Comparison of ENCODE assay signal across 3 cellular contexts in the genomic region with DNA sequence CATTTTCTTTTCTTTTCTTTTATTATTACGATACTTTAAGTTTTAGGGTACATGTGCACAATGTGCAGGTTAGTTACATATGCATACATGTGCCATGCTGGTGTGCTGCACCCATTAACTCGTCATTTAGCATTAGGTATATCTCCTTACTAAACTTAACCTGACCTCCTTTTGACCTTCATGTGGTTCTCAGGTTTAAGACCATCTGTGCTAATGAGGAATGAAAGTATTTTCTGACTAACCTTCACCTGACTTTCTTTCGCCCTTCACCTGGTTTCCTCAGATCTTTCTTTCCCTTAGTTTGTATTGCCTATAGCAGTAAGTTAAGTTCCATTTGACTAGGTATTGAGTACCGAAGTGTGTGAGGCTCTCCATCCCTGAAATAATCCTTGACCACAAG.
A peak's percentile ranks its signal among the peaks of the same experiment; 100 is the strongest.
TF ChIP-seq lines count a peak whose summit lies in the region.

No MANE protein-coding gene starts in this region.

TF ChIP-seq in GM12878, 131 proteins besides CTCF, POLR2A, EP300 and RAD21:
- TF ChIP-seq MEF2B (IDR thresholded peaks at IDR 0.05; ENCODE audit: partially characterized antibody, poor library complexity, severe bottlenecking) = peak; percentile 11
- no peak for TF ChIP-seq CEBPB (IDR thresholded peaks at IDR 0.05; ENCODE audit: borderline replicate concordance in 1 of 2, low read depth in 2 of 2, low read length in 2 of 2)
- peak in 1 of 2 experiments; percentile 52; a peak in 1 of 4 replicates for TF ChIP-seq BHLHE40 (IDR thresholded peaks at IDR 0.05; ENCODE audit: borderline replicate concordance in 1 of 2, low read depth in 2 of 2, low read length in 1 of 2)
- peak; percentile 45 for TF ChIP-seq MTA2 (IDR thresholded peaks at IDR 0.05; ENCODE audit: low read depth)
- peak; percentile 42 for TF ChIP-seq RUNX3 (IDR thresholded peaks at IDR 0.05; ENCODE audit: low read length)
- 0 out of 2 replicates have a peak, but pooled peaks have one; percentile 38 for TF ChIP-seq NR2F1 (conservative IDR thresholded peaks at IDR 0.05)
- no peak for TF ChIP-seq FOXK2 (IDR thresholded peaks at IDR 0.05)

TF ChIP-seq in HepG2, 621 proteins besides CTCF, POLR2A, EP300 and RAD21:
- TF ChIP-seq ZNF264 (CRISPR knock-in tag; IDR thresholded peaks at IDR 0.05) = no peak
- TF ChIP-seq, protein P1, sequence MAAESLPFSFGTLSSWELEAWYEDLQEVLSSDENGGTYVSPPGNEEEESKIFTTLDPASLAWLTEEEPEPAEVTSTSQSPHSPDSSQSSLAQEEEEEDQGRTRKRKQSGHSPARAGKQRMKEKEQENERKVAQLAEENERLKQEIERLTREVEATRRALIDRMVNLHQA (CRISPR knock-in tag; IDR thresholded peaks at IDR 0.05) = no peak
- TF ChIP-seq ZNF317 (CRISPR knock-in tag; IDR thresholded peaks at IDR 0.05) = no peak
- no peak for TF ChIP-seq ZNF282 (IDR thresholded peaks at IDR 0.05; ENCODE audit: partially characterized antibody)
- TF ChIP-seq, protein P2, sequence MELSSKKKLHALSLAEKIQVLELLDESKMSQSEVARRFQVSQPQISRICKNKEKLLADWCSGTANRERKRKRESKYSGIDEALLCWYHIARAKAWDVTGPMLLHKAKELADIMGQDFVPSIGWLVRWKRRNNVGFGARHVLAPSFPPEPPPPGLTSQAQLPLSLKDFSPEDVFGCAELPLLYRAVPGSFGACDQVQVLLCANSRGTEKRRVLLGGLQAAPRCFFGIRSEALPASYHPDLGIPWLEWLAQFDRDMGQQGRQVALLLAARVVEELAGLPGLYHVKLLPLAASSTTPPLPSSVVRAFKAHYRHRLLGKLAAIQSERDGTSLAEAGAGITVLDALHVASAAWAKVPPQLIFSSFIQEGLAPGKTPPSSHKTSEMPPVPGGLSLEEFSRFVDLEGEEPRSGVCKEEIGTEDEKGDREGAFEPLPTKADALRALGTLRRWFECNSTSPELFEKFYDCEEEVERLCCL (CRISPR knock-in tag; IDR thresholded peaks at IDR 0.05; ENCODE audit: borderline replicate concordance) = no peak
- TF ChIP-seq ZNF75D (CRISPR knock-in tag; IDR thresholded peaks at IDR 0.05; ENCODE audit: borderline replicate concordance) = no peak
- TF ChIP-seq ZHX2 (IDR thresholded peaks at IDR 0.05; ENCODE audit: low read depth) = no peak
- TF ChIP-seq ZHX2 (CRISPR knock-in tag; IDR thresholded peaks at IDR 0.05; ENCODE audit: borderline replicate concordance) = no peak
- TF ChIP-seq TBL1XR1 (IDR thresholded peaks at IDR 0.05; ENCODE audit: borderline replicate concordance, low read length, partially characterized antibody) = no peak
- TF ChIP-seq ZNF460 (CRISPR knock-in tag; IDR thresholded peaks at IDR 0.05; ENCODE audit: borderline replicate concordance) = no peak
- no peak for TF ChIP-seq REPIN1 (CRISPR knock-in tag; IDR thresholded peaks at IDR 0.05; ENCODE audit: borderline replicate concordance, low read depth)
- no peak for TF ChIP-seq ARID2 (CRISPR knock-in tag; IDR thresholded peaks at IDR 0.05; ENCODE audit: borderline replicate concordance)
- TF ChIP-seq POLR2AphosphoS5 (IDR thresholded peaks at IDR 0.05; ENCODE audit: low read depth, low read length) = no peak
- TF ChIP-seq, protein P3, sequence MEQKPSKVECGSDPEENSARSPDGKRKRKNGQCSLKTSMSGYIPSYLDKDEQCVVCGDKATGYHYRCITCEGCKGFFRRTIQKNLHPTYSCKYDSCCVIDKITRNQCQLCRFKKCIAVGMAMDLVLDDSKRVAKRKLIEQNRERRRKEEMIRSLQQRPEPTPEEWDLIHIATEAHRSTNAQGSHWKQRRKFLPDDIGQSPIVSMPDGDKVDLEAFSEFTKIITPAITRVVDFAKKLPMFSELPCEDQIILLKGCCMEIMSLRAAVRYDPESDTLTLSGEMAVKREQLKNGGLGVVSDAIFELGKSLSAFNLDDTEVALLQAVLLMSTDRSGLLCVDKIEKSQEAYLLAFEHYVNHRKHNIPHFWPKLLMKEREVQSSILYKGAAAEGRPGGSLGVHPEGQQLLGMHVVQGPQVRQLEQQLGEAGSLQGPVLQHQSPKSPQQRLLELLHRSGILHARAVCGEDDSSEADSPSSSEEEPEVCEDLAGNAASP (CRISPR knock-in tag; IDR thresholded peaks at IDR 0.05; ENCODE audit: borderline replicate concordance) = no peak
- no peak for TF ChIP-seq ZNF761 (CRISPR knock-in tag; conservative IDR thresholded peaks at IDR 0.05)
- no peak for TF ChIP-seq U2AF2 (IDR thresholded peaks at IDR 0.05; ENCODE audit: low read depth, low read length)
- TF ChIP-seq YEATS2 (CRISPR knock-in tag; IDR thresholded peaks at IDR 0.05; ENCODE audit: borderline replicate concordance) = no peak
- TF ChIP-seq ZNF570 (CRISPR knock-in tag; IDR thresholded peaks at IDR 0.05; ENCODE audit: borderline replicate concordance) = no peak
- no peak for TF ChIP-seq ZNF841 (CRISPR knock-in tag; IDR thresholded peaks at IDR 0.05; ENCODE audit: borderline replicate concordance)
TF ChIP-seq in HepG2: peak in this region for 0.

TF ChIP-seq in HEK293T, 16 proteins besides CTCF, POLR2A, EP300 and RAD21:
- TF ChIP-seq ZNF384 (IDR thresholded peaks at IDR 0.05) = no peak
- TF ChIP-seq CTBP1 (IDR thresholded peaks at IDR 0.05; ENCODE audit: borderline replicate concordance) = no peak
- no peak for TF ChIP-seq ELF4 (IDR thresholded peaks at IDR 0.05)
